Comparison of ENCODE assay signal across 8 cellular contexts in genomic region chr1:154765970-154766369, GRCh38.
DNase-seq lines count a peak whose midpoint lies in the region; ATAC-seq and TF ChIP-seq lines count a peak whose summit lies in the region.

No MANE protein-coding gene starts in this region.

- no peak overlapping the region for H3K4me3 Mint-ChIP-seq in type B pancreatic cell

- H3K9me3 Mint-ChIP-seq in type B pancreatic cell, result no peaks in the 10 kb centered on the region

- H3K4me3 ChIP-seq in OCI-LY1 (ENCODE audit: low read depth, low read length, poor library complexity, severe bottlenecking), result no peak overlapping the region

- peaks cover 46% of the 10 kb centered on the region; the same call in 1 of the 2 replicates for H3K36me3 ChIP-seq in OCI-LY1 (ENCODE audit: insufficient read depth, low read length)

- H3K4me2 ChIP-seq in OCI-LY1 (ENCODE audit: low read length), result no peak overlapping the region

- no peaks in the 10 kb centered on the region for H3K4me1 Mint-ChIP-seq in type B pancreatic cell (ENCODE audit: unreplicated experiment)

- no peaks in the 10 kb centered on the region for H3K27me3 ChIP-seq in OCI-LY1 (ENCODE audit: insufficient read depth, low read length)

- peak; percentile 32; the same call in 1 of the 3 replicates for TF ChIP-seq CTCF in GM12872 (IDR thresholded peaks at IDR 0.05; ENCODE audit: insufficient read depth, low read depth, low read length)
- peak; percentile 24 for TF ChIP-seq CTCF in OCI-LY1 (IDR thresholded peaks at IDR 0.05; ENCODE audit: low read length)
- peak; percentile 59 for TF ChIP-seq CTCF in type B pancreatic cell (conservative IDR thresholded peaks at IDR 0.05)

- no peaks in the 10 kb centered on the region for H3K79me2 ChIP-seq in OCI-LY1 (ENCODE audit: insufficient read depth, low read length)

- H3K36me3 Mint-ChIP-seq in type B pancreatic cell, result no peaks in the 10 kb centered on the region

- in situ Hi-C loops in ACHN (cut with HindIII; ENCODE audit: low pct_ligation_motif_present, low pct_unique_long_range_greater_than_20kb, low sequenced_read_pairs), result no loop called here

- ATAC-seq in HG02798 (IDR thresholded peaks at IDR 0.05; ENCODE audit: poor library complexity, unreplicated experiment), result no peak
- no peak for ATAC-seq in GM21390 (IDR thresholded peaks at IDR 0.05; ENCODE audit: unreplicated experiment)

- no peaks in the 10 kb centered on the region for H3K9me2 ChIP-seq in OCI-LY1 (ENCODE audit: low read depth, low read length)

- no peak overlapping the region for H2AFZ ChIP-seq in OCI-LY1 (ENCODE audit: low read length)

- H4K20me1 ChIP-seq in OCI-LY1 (ENCODE audit: insufficient read depth, low read length), result no peaks in the 10 kb centered on the region

- H3K9me3 ChIP-seq in OCI-LY1 (ENCODE audit: low read length), result no peaks in the 10 kb centered on the region

- TF ChIP-seq POLR2A in erythroblast (IDR thresholded peaks at IDR 0.05; ENCODE audit: low read length), result no peak

- no peaks in the 10 kb centered on the region for H3F3A ChIP-seq in OCI-LY1 (ENCODE audit: insufficient read depth, low read length)

- intact Hi-C loops in posterior vena cava (cut with DNase I), result no loop called here

- DNase-seq in ACHN, result peak; percentile 58
- peak; percentile 23 to 26 for DNase-seq in erythroblast (lab: John Stamatoyannopoulos, UW)
- no peak for DNase-seq in type B pancreatic cell (ENCODE audit: extremely low spot score, unreplicated experiment)
- no peak for DNase-seq in posterior vena cava (ENCODE audit: low spot score)

- H3K9ac ChIP-seq in OCI-LY1 (ENCODE audit: low read length), result no peak overlapping the region

- H3K27me3 Mint-ChIP-seq in type B pancreatic cell, result peaks cover 46% of the 10 kb centered on the region

- H3K4me1 ChIP-seq in OCI-LY1 (ENCODE audit: insufficient read depth, low read length, severe bottlenecking), result peaks cover 2% of the 10 kb centered on the region

- no peak overlapping the region for H3K27ac Mint-ChIP-seq in type B pancreatic cell

- no peak overlapping the region for H3K27ac ChIP-seq in OCI-LY1 (ENCODE audit: low read depth, low read length, poor library complexity, severe bottlenecking)

Comparison
In these comparisons a context has a peak if more than half of its experiments do, and no peak if none do; other contexts are left out.
1. DNase-seq: peak in ACHN (single experiment) and erythroblast (2 of 2); none in type B pancreatic cell (single experiment) and posterior vena cava (single experiment).
2. Peak in every context shown above with its lines, with median percentiles within 50 percentile points of each other: CTCF ChIP-seq.